In genomic region chr11:128852327-128853023, GRCh38 we compare ENCODE assay signal across 13 cellular contexts. TPM values are rescaled to one million over a fixed set of nuclear protein-coding genes. Genes with fewer than 3 reads are reported as not detected.
DNase-seq lines count a peak whose midpoint lies in the region; ATAC-seq and TF ChIP-seq lines count a peak whose summit lies in the region.
"Had no signal": no experiment of that assay in that cellular context is flagged by ENCODE, and none has a peak within 500 bp of the region (broad histone marks: within the 10 kb centered on the region; RNA-seq: fewer than 3 reads in every experiment).

No MANE protein-coding gene starts in this region.

- intact Hi-C loops in heart right ventricle (cut with DNase I) = loop anchor here in 5 of 10 donors (10.0 kb wide), 3 partner anchors 688 to 828 kb away; no protein-coding TSS in a partner anchor
- intact Hi-C loops in left lung (cut with DNase I) = no loop called here

- H3K4me1 ChIP-seq in heart right ventricle = peaks cover 0 to 10% (median 0%) of the 10 kb centered on the region in 9 donors
- H3K4me1 ChIP-seq in left lung = no peaks in the 10 kb centered on the region

- no peaks in the 10 kb centered on the region for H3K27me3 ChIP-seq in heart right ventricle
- H3K27me3 ChIP-seq in left lung = no peaks in the 10 kb centered on the region

- H3K27ac Mint-ChIP-seq in activated T-cell treated with anti-CD3 and anti-CD28 coated beads, Interleukin-2, amount 50 U/mL, for 72 hours = no peak overlapping the region
- H3K27ac Mint-ChIP-seq: GM23338 had no signal

- 68 to 75% methylated on average over 13 of the region's 13 CpGs for WGBS in heart right ventricle, 2 donors

- TF ChIP-seq CTCF in heart right ventricle (IDR thresholded peaks at IDR 0.05) = no peak
- TF ChIP-seq CTCF in left lung (IDR thresholded peaks at IDR 0.05) = no peak

- H3K27ac ChIP-seq in heart right ventricle = peak overlapping the region in 7 of 10 donors; percentile 18 to 54 (median 36)
- no peak overlapping the region for H3K27ac ChIP-seq in left lung
- H3K27ac ChIP-seq: C4-2B had no signal

- no peaks in the 10 kb centered on the region for H3K27me3 Mint-ChIP-seq in activated T-cell treated with anti-CD3 and anti-CD28 coated beads, Interleukin-2, amount 50 U/mL, for 72 hours (ENCODE audit: low read depth)

- ATAC-seq in activated T-cell treated with anti-CD3 and anti-CD28 coated beads, Interleukin-2, amount 50 U/mL, for 72 hours (replicated peaks in 1 of 2) = no peak
- ATAC-seq in heart right ventricle (peak; percentile 59 to 93 (median 84)), left lung (peak; percentile 80), GM19467 (IDR thresholded peaks at IDR 0.05; ENCODE audit: unreplicated experiment) (no peak)
- ATAC-seq: GM23338 had no signal

- no peaks in the 10 kb centered on the region for H3K9me3 ChIP-seq in heart right ventricle
- no peaks in the 10 kb centered on the region for H3K9me3 ChIP-seq in left lung

- H3K9me3 Mint-ChIP-seq in activated T-cell treated with anti-CD3 and anti-CD28 coated beads, Interleukin-2, amount 50 U/mL, for 72 hours = no peaks in the 10 kb centered on the region
- H3K9me3 Mint-ChIP-seq: GM23338 had no signal

- H3K4me1 Mint-ChIP-seq in activated T-cell treated with anti-CD3 and anti-CD28 coated beads, Interleukin-2, amount 50 U/mL, for 72 hours (ENCODE audit: low read depth) = peaks cover 10% of the 10 kb centered on the region
- H3K4me1 Mint-ChIP-seq: GM23338 had no signal

- H3K36me3 Mint-ChIP-seq in activated T-cell treated with anti-CD3 and anti-CD28 coated beads, Interleukin-2, amount 50 U/mL, for 72 hours (ENCODE audit: insufficient read depth in 2 of 2) = no peaks in the 10 kb centered on the region

- H3K36me3 ChIP-seq in heart right ventricle (no peaks in the 10 kb centered on the region), left lung (no peaks in the 10 kb centered on the region)

- H3K4me3 Mint-ChIP-seq in activated T-cell treated with anti-CD3 and anti-CD28 coated beads, Interleukin-2, amount 50 U/mL, for 72 hours = no peak overlapping the region
- H3K4me3 Mint-ChIP-seq: GM23338 had no signal

- peak; percentile 1 to 8 for DNase-seq in activated T-cell treated with anti-CD3 and anti-CD28 coated beads, Interleukin-2, amount 50 U/mL, for 48 hours
- DNase-seq in activated T-cell treated with anti-CD3 and anti-CD28 coated beads, Interleukin-2, amount 50 U/mL, for 72 hours = no peak
- DNase-seq in heart right ventricle = peak; percentile 44 to 48
- no peak for DNase-seq in left lung
- no peak for DNase-seq in DMS 273 treated with DMSO at 0.1 percent for 48 hours (lab: John Stamatoyannopoulos, UW)
- no peak for DNase-seq in NOMO-1 treated with DMSO at 0.1 percent for 48 hours (lab: John Stamatoyannopoulos, UW; ENCODE audit: unreplicated experiment)
- no peak for DNase-seq in activated CD4-positive, CD25-positive, alpha-beta regulatory T cell (lab: John Stamatoyannopoulos, UW)
- DNase-seq: KBM-7, NCI-H2227 treated with DMSO at 0.1 percent for 48 hours, NCI-H524 treated with DMSO at 0.1 percent for 48 hours had no signal

- H3K4me3 ChIP-seq in heart right ventricle (no peak overlapping the region), left lung (no peak overlapping the region)
- H3K4me3 ChIP-seq: GM23338 had no signal

RNA-seq across cellular contexts. Expression of gene KCNJ1, which starts 14.6 kb away (rescaled TPM):
- not detected for total RNA-seq in activated T-cell treated with anti-CD3 and anti-CD28 coated beads, Interleukin-2, amount 50 U/mL, for 72 hours
- total RNA-seq in heart right ventricle (under 1 TPM in 3 of 10 donors, not detected in 7; 0.07 to 0.14 (median 0.13) TPM), left lung (not detected)
- under 1 TPM; 0.01 to 0.29 TPM for polyA plus RNA-seq in heart right ventricle
- total RNA-seq: GM23338 had no signal

RNA-seq across cellular contexts. Expression of gene KCNJ5, which starts 38.7 kb away (rescaled TPM):
- under 1 TPM in 1 of 2 donors, not detected in 1; 0.05 TPM for total RNA-seq in activated T-cell treated with anti-CD3 and anti-CD28 coated beads, Interleukin-2, amount 50 U/mL, for 72 hours
- total RNA-seq in heart right ventricle (10 to 100 TPM in 4 of 10 donors, 1 to 10 TPM in 6; 3.4 to 32.1 (median 8.9) TPM), left lung (1 to 10 TPM; 3.8 to 5.0 TPM)
- polyA plus RNA-seq in heart right ventricle = 1 to 10 TPM; 1.2 to 2.6 TPM
- total RNA-seq: GM23338 had no signal
- polyA plus RNA-seq: GM23338 had no signal

Comparison
In these comparisons a context has a peak if more than half of its experiments do, and no peak if none do; other contexts are left out.
1. DNase-seq: peak in activated T-cell treated with anti-CD3 and anti-CD28 coated beads, Interleukin-2, amount 50 U/mL, for 48 hours (2 of 2) and heart right ventricle (2 of 2); none in activated T-cell treated with anti-CD3 and anti-CD28 coated beads, Interleukin-2, amount 50 U/mL, for 72 hours (0 of 2), left lung (0 of 2), DMS 273 treated with DMSO at 0.1 percent for 48 hours (single experiment), NOMO-1 treated with DMSO at 0.1 percent for 48 hours (single experiment) and activated CD4-positive, CD25-positive, alpha-beta regulatory T cell (0 of 4).
2. ATAC-seq: peak in heart right ventricle (8 of 8) and left lung (single experiment); none in activated T-cell treated with anti-CD3 and anti-CD28 coated beads, Interleukin-2, amount 50 U/mL, for 72 hours (0 of 2) and GM19467 (single experiment).
3. H3K27ac ChIP-seq: peak in heart right ventricle (7 of 10); none in left lung (0 of 2).
4. RNA of gene KCNJ5, which starts 38.7 kb away (total RNA-seq): 3.4 to 32.1 TPM in heart right ventricle and 3.8 to 5.0 TPM in left lung; 0.05 TPM in activated T-cell treated with anti-CD3 and anti-CD28 coated beads, Interleukin-2, amount 50 U/mL, for 72 hours; every median in the first group is over 4 times any median in the second.